ENCODE assay signal across 9 cellular contexts in the genomic region with DNA sequence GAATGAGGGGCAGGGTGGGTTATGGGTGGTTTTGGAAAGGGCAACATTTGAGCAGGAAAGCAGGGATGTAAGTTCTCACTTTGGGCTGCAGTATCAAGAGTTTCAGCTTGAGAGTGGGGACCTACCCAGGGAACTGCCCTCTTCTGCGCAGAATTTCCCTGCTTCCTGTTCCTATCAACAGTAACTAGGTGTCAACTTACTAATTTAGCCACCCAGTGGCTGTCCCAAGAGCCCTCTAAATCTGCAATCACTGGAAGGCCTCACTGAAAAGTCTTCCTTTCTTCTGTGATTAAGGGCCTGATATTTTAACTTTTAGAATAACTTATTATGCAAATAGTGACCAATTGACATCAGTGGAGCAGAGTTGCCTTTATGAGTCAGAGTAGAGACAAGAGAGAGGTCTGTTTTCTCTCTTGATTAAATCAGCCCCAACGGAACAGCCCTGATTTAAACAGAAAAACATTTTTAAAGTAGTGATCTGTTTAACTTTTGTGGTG.
DNase-seq lines count a peak whose midpoint lies in the region; ATAC-seq and TF ChIP-seq lines count a peak whose summit lies in the region.
"Had no signal": no experiment of that assay in that cellular context is flagged by ENCODE, and none has a peak within 500 bp of the region (broad histone marks: within the 10 kb centered on the region; RNA-seq: fewer than 3 reads in every experiment).

No MANE protein-coding gene starts in this region.

- no peak overlapping the region for H3K56ac ChIP-seq in mesendoderm (ENCODE audit: low read length)

- H3K18ac ChIP-seq in mesendoderm (ENCODE audit: low read length), result no peak overlapping the region

- H3K36me3 ChIP-seq in mesendoderm (ENCODE audit: control insufficient read depth, insufficient read depth, low read length) (no peaks in the 10 kb centered on the region), adrenal gland (replicated peaks in 1 of 2) (no peaks in the 10 kb centered on the region)

- H3K27ac Mint-ChIP-seq in CD14-positive monocyte, result peak overlapping the region; percentile 57 to 85 (median 61)

- H3K23ac ChIP-seq in mesendoderm (ENCODE audit: low read length), result no peak overlapping the region

- no peak overlapping the region for H3K27ac ChIP-seq in mesendoderm (ENCODE audit: low read depth, low read length)
- H3K27ac ChIP-seq in adrenal gland, result peak overlapping the region in 1 of 5 donors; percentile 34
- H3K27ac ChIP-seq: foreskin keratinocyte had no signal

- peaks cover 0 to 4% (median 0%) of the 10 kb centered on the region in 7 donors for H3K9me3 Mint-ChIP-seq in CD14-positive monocyte

- H2AK5ac ChIP-seq in mesendoderm (ENCODE audit: low read length), result no peak overlapping the region

- DNase-seq in CD14-positive monocyte (ENCODE audit: low spot score) (no peak), UCSD-AML1 (lab: John Stamatoyannopoulos, UW; ENCODE audit: unreplicated experiment) (peak; percentile 27), mesendoderm (peak; percentile 17), inferior parietal cortex (ENCODE audit: extremely low spot score) (no peak), adrenal gland (no peak)
- no peak for DNase-seq in stimulated activated CD4-positive, alpha-beta T cell treated with anti-CD3 and anti-CD28 coated beads, Interleukin-2, amount 100 ng/mL, for 48 hours

- no peak overlapping the region for H2BK120ac ChIP-seq in mesendoderm (ENCODE audit: low read depth, low read length)

- TF ChIP-seq CTCF in CD14-positive monocyte (IDR thresholded peaks at IDR 0.05), result no peak
- TF ChIP-seq CTCF in adrenal gland (IDR thresholded peaks at IDR 0.05), result no peak

- peaks cover 75% of the 10 kb centered on the region for H3K4me1 Mint-ChIP-seq in CD14-positive monocyte

- no peaks in the 10 kb centered on the region for H3K4me1 ChIP-seq in mesendoderm (ENCODE audit: control insufficient read depth, low read depth, low read length)
- H3K4me1 ChIP-seq in adrenal gland (replicated peaks in 1 of 2), result no peaks in the 10 kb centered on the region

- H4K8ac ChIP-seq in mesendoderm (ENCODE audit: low read depth, low read length), result no peak overlapping the region

- H3K4me2 ChIP-seq in mesendoderm (ENCODE audit: low read length), result no peak overlapping the region

- no peak overlapping the region for H4K5ac ChIP-seq in mesendoderm (ENCODE audit: low read length)

- WGBS in mesendoderm (ENCODE audit: extremely low coverage, insufficient coverage, low lambda C conversion rate), result no CpG with 5 or more reads among the region's 2 CpGs
- 54 to 69% (median 64%) methylated on average over 2 of the region's 2 CpGs for WGBS in adrenal gland, 4 donors

- no peaks in the 10 kb centered on the region for H3K27me3 ChIP-seq in mesendoderm (ENCODE audit: insufficient read depth, low read length, poor library complexity)
- H3K27me3 ChIP-seq in adrenal gland, result no peaks in the 10 kb centered on the region
- H3K27me3 ChIP-seq: foreskin keratinocyte had no signal

- peaks cover 0 to 2% of the 10 kb centered on the region in 2 donors for H3K36me3 Mint-ChIP-seq in CD14-positive monocyte

- H3K4me3 Mint-ChIP-seq in CD14-positive monocyte, result peak overlapping the region in 1 of 2 donors; percentile 53

- H3K9ac ChIP-seq in mesendoderm (ENCODE audit: low read length), result no peak overlapping the region

- intact Hi-C loops in CD14-positive monocyte (cut with micrococcal nuclease), result no loop called here
- intact Hi-C loops in adrenal gland (cut with DNase I), result no loop called here

- no peak for TF ChIP-seq POLR2A in adrenal gland (IDR thresholded peaks at IDR 0.05)

- H2BK15ac ChIP-seq in mesendoderm (replicated peaks; ENCODE audit: low read depth), result no peak overlapping the region

- no peak overlapping the region for H3K4ac ChIP-seq in mesendoderm (ENCODE audit: low read depth, low read length)

- ATAC-seq in GM19025 (IDR thresholded peaks at IDR 0.05; ENCODE audit: low read depth, unreplicated experiment) (peak; percentile 91), HG03103 (IDR thresholded peaks at IDR 0.05; ENCODE audit: low read depth, unreplicated experiment) (peak; percentile 58)

- no peak overlapping the region for H2BK5ac ChIP-seq in mesendoderm (ENCODE audit: low read length)

- H3K4me3 ChIP-seq in mesendoderm (ENCODE audit: low read length), result no peak overlapping the region
- H3K4me3 ChIP-seq in adrenal gland, result no peak overlapping the region

- no peaks in the 10 kb centered on the region for H3K79me2 ChIP-seq in mesendoderm (ENCODE audit: control insufficient read depth, insufficient read depth, low read length)

- H3K27me3 Mint-ChIP-seq in CD14-positive monocyte (ENCODE audit: low read depth in 3 of 3), result peaks cover 0 to 3% (median 0%) of the 10 kb centered on the region in 3 donors

- no peaks in the 10 kb centered on the region for H3K79me1 ChIP-seq in mesendoderm (ENCODE audit: low read length)

- no peaks in the 10 kb centered on the region for H3K9me3 ChIP-seq in adrenal gland (replicated peaks in 1 of 3)

Comparison
In these comparisons a context has a peak if more than half of its experiments do, and no peak if none do; other contexts are left out.
1. DNase-seq: peak in UCSD-AML1 (single experiment) and mesendoderm (single experiment); none in CD14-positive monocyte (single experiment), stimulated activated CD4-positive, alpha-beta T cell treated with anti-CD3 and anti-CD28 coated beads, Interleukin-2, amount 100 ng/mL, for 48 hours (0 of 2), inferior parietal cortex (single experiment) and adrenal gland (0 of 7).